Comparison of ENCODE assay signal across 8 cellular contexts in genomic region chr6:30491291-30491953, GRCh38. TPM values are rescaled to one million over a fixed set of nuclear protein-coding genes. Genes with fewer than 3 reads are reported as not detected.
DNase-seq lines count a peak whose midpoint lies in the region; ATAC-seq and TF ChIP-seq lines count a peak whose summit lies in the region.
"Not testable (repeated sequence)": the region's sequence is repeated elsewhere in the genome, so short reads cannot be mapped to it uniquely, and the experiment has no call there.

No MANE protein-coding gene starts in this region.

- 73% methylated on average over 14 of the region's 14 CpGs for WGBS in right cardiac atrium
- WGBS in urinary bladder = 83% methylated on average over 14 of the region's 14 CpGs

- H3K27me3 Mint-ChIP-seq in T-helper 17 cell; naive thymus-derived CD4-positive, alpha-beta T cell: not testable (repeated sequence)
- peaks cover 12% of the 10 kb centered on the region for H3K27me3 Mint-ChIP-seq in activated naive CD4-positive, alpha-beta T cell treated with anti-CD3 and anti-CD28 coated beads, Interleukin-2, amount 10 ng/mL, durations not matched to agents 7 days and 5 days

- peaks cover 14% of the 10 kb centered on the region for H3K4me1 ChIP-seq in DOHH2 (ENCODE audit: control insufficient read depth, low read length)
- not testable (repeated sequence) for H3K4me1 ChIP-seq in right cardiac atrium (ENCODE audit: control insufficient read depth, insufficient read depth, low read length); urinary bladder (ENCODE audit: insufficient read depth)
- H3K4me1 ChIP-seq in naive thymus-derived CD4-positive, alpha-beta T cell (ENCODE audit: control insufficient read depth in 2 of 2, insufficient read depth in 2 of 2, low read length in 2 of 2) = peaks cover 43 to 45% of the 10 kb centered on the region in 2 donors

- ATAC-seq in T-helper 17 cell; right cardiac atrium; naive thymus-derived CD4-positive, alpha-beta T cell: not testable (repeated sequence)

- peak overlapping the region; percentile 77; the same call in 1 of the 2 replicates for H3K4me2 ChIP-seq in DOHH2 (ENCODE audit: low read length)

- POLR2A ChIA-PET in naive thymus-derived CD4-positive, alpha-beta T cell (lab: Charles Lee) = interaction anchor here (0.6 to 9.8 kb wide), 13 partner anchors 7 to 183 kb away, joined by 3 to 652 read pairs (median 4); partner anchors contain the start of genes ATAT1 and PRR3

- not testable (repeated sequence) for H3K9me3 Mint-ChIP-seq in activated naive CD4-positive, alpha-beta T cell treated with anti-CD3 and anti-CD28 coated beads, Interleukin-2, amount 10 ng/mL, durations not matched to agents 7 days and 5 days; naive thymus-derived CD4-positive, alpha-beta T cell

- H3K4me1 Mint-ChIP-seq in T-helper 17 cell = peaks cover 62% of the 10 kb centered on the region
- peaks cover 66% of the 10 kb centered on the region for H3K4me1 Mint-ChIP-seq in activated naive CD4-positive, alpha-beta T cell treated with anti-CD3 and anti-CD28 coated beads, Interleukin-2, amount 10 ng/mL, durations not matched to agents 7 days and 5 days
- H3K4me1 Mint-ChIP-seq in naive thymus-derived CD4-positive, alpha-beta T cell = peaks cover 53 to 80% (median 66%) of the 10 kb centered on the region in 7 donors

- peak overlapping the region; percentile 99 for H3K4me3 Mint-ChIP-seq in T-helper 17 cell
- peak overlapping the region; percentile 99 for H3K4me3 Mint-ChIP-seq in activated naive CD4-positive, alpha-beta T cell treated with anti-CD3 and anti-CD28 coated beads, Interleukin-2, amount 10 ng/mL, durations not matched to agents 7 days and 5 days
- H3K4me3 Mint-ChIP-seq in naive thymus-derived CD4-positive, alpha-beta T cell = peak overlapping the region; percentile 94 to 100 (median 99)

- TF ChIP-seq CTCF in DOHH2 (IDR thresholded peaks at IDR 0.05; ENCODE audit: low read depth, low read length, poor library complexity, severe bottlenecking); dorsolateral prefrontal cortex (IDR thresholded peaks at IDR 0.05 in 54 of 56, conservative IDR thresholded peaks at IDR 0.05 in 2 of 56; ENCODE audit: low read depth in 1 of 56, partially characterized antibody in 56 of 56): not testable (repeated sequence)

- peaks cover 17% of the 10 kb centered on the region; the same call in 1 of the 2 replicates for H4K20me1 ChIP-seq in DOHH2 (ENCODE audit: control insufficient read depth, insufficient read depth, low read depth, low read length)

- not testable (repeated sequence) for H3K9me3 ChIP-seq in DOHH2 (ENCODE audit: control insufficient read depth, insufficient read depth, low read length); T-helper 17 cell (ENCODE audit: control insufficient read depth, low read length, poor library complexity, severe bottlenecking); right cardiac atrium (ENCODE audit: control insufficient read depth, low read length); naive thymus-derived CD4-positive, alpha-beta T cell (ENCODE audit: control insufficient read depth in 2 of 3, low read length in 3 of 3)

- peaks cover 18% of the 10 kb centered on the region for H3K79me2 ChIP-seq in DOHH2 (ENCODE audit: control insufficient read depth, low read length)

- peaks cover 14% of the 10 kb centered on the region for H3K36me3 Mint-ChIP-seq in T-helper 17 cell (ENCODE audit: low read depth)
- H3K36me3 Mint-ChIP-seq in activated naive CD4-positive, alpha-beta T cell treated with anti-CD3 and anti-CD28 coated beads, Interleukin-2, amount 10 ng/mL, durations not matched to agents 7 days and 5 days = peaks cover 60% of the 10 kb centered on the region
- H3K36me3 Mint-ChIP-seq in naive thymus-derived CD4-positive, alpha-beta T cell = peaks cover 13 to 56% (median 43%) of the 10 kb centered on the region in 5 donors

- peaks cover 38% of the 10 kb centered on the region for H3K36me3 ChIP-seq in DOHH2 (ENCODE audit: control insufficient read depth, low read length)
- H3K36me3 ChIP-seq in naive thymus-derived CD4-positive, alpha-beta T cell (ENCODE audit: control insufficient read depth in 2 of 3, insufficient read depth in 3 of 3, low read length in 3 of 3) = peaks cover 27 to 44% (median 29%) of the 10 kb centered on the region in 3 experiments
- H3K36me3 ChIP-seq in urinary bladder (ENCODE audit: insufficient read depth) = not testable (repeated sequence)

- not testable (repeated sequence) for H3K27ac ChIP-seq in DOHH2 (ENCODE audit: low read depth, low read length); right cardiac atrium (ENCODE audit: low read length); urinary bladder (ENCODE audit: low read depth)
- peak overlapping the region in 14 of 59 donors; percentile 2 to 95 (median 54) for H3K27ac ChIP-seq in dorsolateral prefrontal cortex
- peak overlapping the region; percentile 97 for H3K27ac ChIP-seq in naive thymus-derived CD4-positive, alpha-beta T cell (ENCODE audit: low read depth, low read length)

- peak overlapping the region; percentile 94 for H3K27ac Mint-ChIP-seq in T-helper 17 cell
- H3K27ac Mint-ChIP-seq in activated naive CD4-positive, alpha-beta T cell treated with anti-CD3 and anti-CD28 coated beads, Interleukin-2, amount 10 ng/mL, durations not matched to agents 7 days and 5 days = peak overlapping the region; percentile 100
- H3K27ac Mint-ChIP-seq in naive thymus-derived CD4-positive, alpha-beta T cell = peak overlapping the region; percentile 84 to 99 (median 96)

- H3K4me3 ChIP-seq in DOHH2 (ENCODE audit: low read length) = not testable (repeated sequence)
- H3K4me3 ChIP-seq in dorsolateral prefrontal cortex (peak overlapping the region in 54 of 59 donors; percentile 12 to 89 (median 78)), right cardiac atrium (ENCODE audit: low read length) (peak overlapping the region; percentile 65), urinary bladder (ENCODE audit: low read depth, low read length) (peak overlapping the region; percentile 91)
- peak overlapping the region; percentile 83 for H3K4me3 ChIP-seq in naive thymus-derived CD4-positive, alpha-beta T cell (ENCODE audit: low read length)

- not testable (repeated sequence) for DNase-seq in T-helper 17 cell; activated naive CD4-positive, alpha-beta T cell treated with anti-CD3 and anti-CD28 coated beads, Interleukin-2, amount 10 ng/mL, durations not matched to agents 7 days and 5 days; dorsolateral prefrontal cortex; right cardiac atrium; naive thymus-derived CD4-positive, alpha-beta T cell
- DNase-seq in stimulated activated CD4-positive, alpha-beta T cell treated with anti-CD3 and anti-CD28 coated beads, Interleukin-15, amount 100 ng/mL, for 24 hours = peak; percentile 34

- CTCF ChIA-PET in activated naive CD4-positive, alpha-beta T cell treated with anti-CD3 and anti-CD28 coated beads, Interleukin-2, amount 10 ng/mL, durations not matched to agents 7 days and 5 days (lab: Charles Lee) = interaction anchor here (0.9 to 5.6 kb wide), 8 partner anchors 10 to 63 kb away, joined by 3 to 76 read pairs (median 3); no protein-coding TSS in a partner anchor
- CTCF ChIA-PET in naive thymus-derived CD4-positive, alpha-beta T cell (lab: Charles Lee) = interaction anchor here (0.7 to 8.6 kb wide), 7 partner anchors 8 to 52 kb away, joined by 3 to 96 read pairs (median 18); no protein-coding TSS in a partner anchor

- not testable (repeated sequence) for H3K27me3 ChIP-seq in DOHH2 (ENCODE audit: control insufficient read depth, low read length); right cardiac atrium (ENCODE audit: control insufficient read depth, insufficient read depth); naive thymus-derived CD4-positive, alpha-beta T cell (ENCODE audit: control insufficient read depth in 2 of 2, insufficient read depth in 2 of 2, low read length in 2 of 2)
- peaks cover 0 to 24% (median 0%) of the 10 kb centered on the region in 45 donors for H3K27me3 ChIP-seq in dorsolateral prefrontal cortex

- not testable (repeated sequence) for H3K9me2 ChIP-seq in DOHH2 (replicated peaks; ENCODE audit: control insufficient read depth, low read length)

- not testable (repeated sequence) for H3F3A ChIP-seq in DOHH2 (ENCODE audit: control insufficient read depth, insufficient read depth)

- intact Hi-C loops in dorsolateral prefrontal cortex (cut with DNase I) (loop anchor here in 1 of 2 donors (5.0 kb wide), 1 partner anchor 36 kb away; no protein-coding TSS in a partner anchor), right cardiac atrium (cut with DNase I) (loop anchor here in 2 of 4 donors (5.0 kb wide), 1 partner anchor 41 kb away; no protein-coding TSS in a partner anchor)
- intact Hi-C loops in naive thymus-derived CD4-positive, alpha-beta T cell (cut with micrococcal nuclease) = not testable (repeated sequence)

RNA-seq across cellular contexts. Expression of gene HLA-E, which starts 2.1 kb away (rescaled TPM):
- total RNA-seq in T-helper 17 cell (1,000 to 10,000 TPM; 1,324 to 1,494 TPM), dorsolateral prefrontal cortex (100 to 1,000 TPM in 88 of 120 experiments, 10 to 100 TPM in 32; 69.4 to 274 (median 123) TPM), right cardiac atrium (100 to 1,000 TPM; 180 to 230 (median 214) TPM), urinary bladder (141 TPM)
- polyA plus RNA-seq in right cardiac atrium (227 TPM), urinary bladder (564 TPM)
- total RNA-seq in naive thymus-derived CD4-positive, alpha-beta T cell = 1,000 to 10,000 TPM in 4 of 5 experiments, 100 to 1,000 TPM in 1; 614 to 1,412 (median 1,095) TPM
- polyA plus RNA-seq in naive thymus-derived CD4-positive, alpha-beta T cell = 1,000 to 10,000 TPM; 3,020 to 3,096 TPM
